ENCODE assay signal across 8 cellular contexts in the genomic region with DNA sequence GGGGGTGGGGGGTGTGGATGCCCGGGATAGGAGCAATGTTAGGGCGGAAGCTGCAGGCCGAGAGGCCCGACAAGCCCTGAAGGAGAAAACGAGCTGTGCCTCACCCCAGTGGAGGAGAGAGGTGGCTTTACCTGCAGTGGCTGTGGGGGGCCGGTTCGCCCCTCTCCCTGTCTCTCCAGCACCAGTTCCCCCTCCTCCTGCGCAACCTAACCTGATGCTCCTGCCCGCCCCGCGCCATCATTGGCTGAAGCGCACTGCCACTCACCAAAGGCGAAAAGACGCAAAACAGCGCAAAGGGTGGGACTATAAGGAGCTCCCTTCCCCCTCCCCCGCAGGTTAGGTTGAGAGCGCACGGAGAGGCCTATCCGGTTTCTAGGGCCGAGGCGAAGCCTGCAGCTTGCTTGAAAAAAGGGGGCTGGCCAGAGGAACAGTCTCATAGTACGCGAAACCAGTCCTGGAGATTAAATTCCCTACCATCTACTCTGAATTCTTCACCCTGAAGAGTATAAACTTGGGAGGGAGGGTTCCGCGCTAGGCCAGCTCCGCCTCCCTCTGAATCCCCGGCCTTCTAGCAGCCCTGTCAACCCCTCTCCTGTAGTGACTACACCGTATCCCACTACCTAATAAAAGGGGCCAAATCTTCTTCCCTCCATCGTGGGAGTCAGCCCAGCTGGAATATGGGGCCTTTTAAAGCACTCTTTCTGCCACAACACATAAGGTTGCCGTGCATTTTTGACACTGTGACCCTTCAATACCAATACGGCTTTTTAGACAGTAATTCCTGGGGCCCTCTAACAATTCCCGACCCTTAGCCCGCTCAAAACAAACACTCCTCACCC. TPM values are rescaled to one million over a fixed set of nuclear protein-coding genes. Genes with fewer than 3 reads are reported as not detected.
DNase-seq lines count a peak whose midpoint lies in the region; ATAC-seq and TF ChIP-seq lines count a peak whose summit lies in the region.

No MANE protein-coding gene starts in this region.

- no peaks in the 10 kb centered on the region for H3F3A ChIP-seq in Loucy (ENCODE audit: low read depth)

- no peaks in the 10 kb centered on the region for H3K9me2 ChIP-seq in Loucy (replicated peaks; ENCODE audit: low read depth, low read length)

- H3K27me3 ChIP-seq in H7 (ENCODE audit: control insufficient read depth, insufficient read depth, low read length) (no peaks in the 10 kb centered on the region), Loucy (ENCODE audit: insufficient read depth, low read length, poor library complexity, severe bottlenecking) (no peaks in the 10 kb centered on the region), RWPE2 (ENCODE audit: insufficient read depth, poor library complexity, severe bottlenecking) (no peaks in the 10 kb centered on the region)

- H3K9me3 Mint-ChIP-seq in natural killer cell treated with Interleukin-12 subunit alpha and Interleukin-12 subunit beta and Interleukin-15 and Interleukin-18, amount 100 ng/mL, for 72 hours, result no peaks in the 10 kb centered on the region

- H3K27ac Mint-ChIP-seq in natural killer cell treated with Interleukin-12 subunit alpha and Interleukin-12 subunit beta and Interleukin-15 and Interleukin-18, amount 100 ng/mL, for 72 hours, result peak overlapping the region; percentile 67 to 88

- H3K9me3 ChIP-seq in Loucy (ENCODE audit: insufficient read depth, low read depth, low read length) (no peaks in the 10 kb centered on the region), RWPE2 (ENCODE audit: severe bottlenecking) (no peaks in the 10 kb centered on the region)

- H3K9ac ChIP-seq in Loucy (ENCODE audit: low read depth, low read length, poor library complexity, severe bottlenecking), result peak overlapping the region; percentile 87

- H3K4me3 Mint-ChIP-seq in natural killer cell treated with Interleukin-12 subunit alpha and Interleukin-12 subunit beta and Interleukin-15 and Interleukin-18, amount 100 ng/mL, for 72 hours, result peak overlapping the region; percentile 98

- TF ChIP-seq CTCF in Loucy (conservative IDR thresholded peaks at IDR 0.05; ENCODE audit: low read length) (no peak), RWPE2 (IDR thresholded peaks at IDR 0.05; ENCODE audit: poor library complexity, severe bottlenecking) (no peak), fibroblast of pulmonary artery (IDR thresholded peaks at IDR 0.05; ENCODE audit: low read length, missing control alignments) (no peak)

- H3K36me3 Mint-ChIP-seq in natural killer cell treated with Interleukin-12 subunit alpha and Interleukin-12 subunit beta and Interleukin-15 and Interleukin-18, amount 100 ng/mL, for 72 hours, result peaks cover 4% of the 10 kb centered on the region

- H3K27ac ChIP-seq in RWPE2 (ENCODE audit: poor library complexity, severe bottlenecking), result peak overlapping the region; percentile 64

- H2AFZ ChIP-seq in Loucy (ENCODE audit: low read length), result peak overlapping the region; percentile 87

- H3K4me3 ChIP-seq in H7 (ENCODE audit: insufficient read depth, low read depth, low read length) (peak overlapping the region; percentile 92), Loucy (ENCODE audit: low read length, poor library complexity, severe bottlenecking) (peak overlapping the region; percentile 85), RWPE2 (ENCODE audit: severe bottlenecking) (peak overlapping the region; percentile 60), fibroblast of pulmonary artery (replicated peaks; ENCODE audit: low read depth, low read length) (peak overlapping the region; percentile 85)

- H3K4me2 ChIP-seq in Loucy (ENCODE audit: low read depth, low read length, poor library complexity, severe bottlenecking), result peak overlapping the region; percentile 89

- peaks cover 42 to 51% of the 10 kb centered on the region in 2 donors for H3K4me1 Mint-ChIP-seq in natural killer cell treated with Interleukin-12 subunit alpha and Interleukin-12 subunit beta and Interleukin-15 and Interleukin-18, amount 100 ng/mL, for 72 hours (ENCODE audit: low read depth in 2 of 2)

- H3K4me1 ChIP-seq in Loucy (ENCODE audit: insufficient read depth, low read length, poor library complexity, severe bottlenecking) (peaks cover 27% of the 10 kb centered on the region), RWPE2 (ENCODE audit: insufficient read depth, poor library complexity, severe bottlenecking) (peaks cover 15% of the 10 kb centered on the region)

- peak; percentile 98 for ATAC-seq in RWPE2 (ENCODE audit: low read depth)
- ATAC-seq in natural killer cell treated with Interleukin-12 subunit alpha and Interleukin-12 subunit beta and Interleukin-15 and Interleukin-18, amount 100 ng/mL, for 72 hours, result peak; percentile 100

- peaks cover 44% of the 10 kb centered on the region for H4K20me1 ChIP-seq in Loucy (ENCODE audit: insufficient read depth, low read length, poor library complexity, severe bottlenecking)

- no peaks in the 10 kb centered on the region; the same call in 1 of the 2 replicates for H3K36me3 ChIP-seq in H7 (replicated peaks; ENCODE audit: control insufficient read depth, insufficient read depth, low read length)
- H3K36me3 ChIP-seq in Loucy (ENCODE audit: insufficient read depth, low read length), result no peaks in the 10 kb centered on the region
- H3K36me3 ChIP-seq in RWPE2 (ENCODE audit: low read depth), result peaks cover 35% of the 10 kb centered on the region

- DNase-seq in ELR (ENCODE audit: low read depth), result peak; percentile 100
- DNase-seq in H7, result peak; percentile 93
- DNase-seq in RWPE2 (ENCODE audit: low spot score), result peak; percentile 100
- peak; percentile 97 for DNase-seq in activated effector memory CD4-positive, alpha-beta T cell treated with Interleukin-2 at 50 U/mL for 16 hours
- peak; percentile 99 for DNase-seq in fibroblast of pulmonary artery (ENCODE audit: low read depth)
- peak; percentile 99 for DNase-seq in natural killer cell treated with Interleukin-12 subunit alpha and Interleukin-12 subunit beta and Interleukin-15 and Interleukin-18, amount 100 ng/mL, for 72 hours (ENCODE audit: low spot score)
- peak; percentile 99 for DNase-seq in stimulated activated naive CD4-positive, alpha-beta T cell treated with Interleukin-2 at 50 U/mL for 16 hours (lab: John Stamatoyannopoulos, UW)

- H3K27me3 Mint-ChIP-seq in natural killer cell treated with Interleukin-12 subunit alpha and Interleukin-12 subunit beta and Interleukin-15 and Interleukin-18, amount 100 ng/mL, for 72 hours, result no peaks in the 10 kb centered on the region

- peaks cover 95% of the 10 kb centered on the region for H3K79me2 ChIP-seq in Loucy (ENCODE audit: insufficient read depth, low read length)

RNA-seq across cellular contexts. Expression of gene CHD8, which starts 18.6 kb away (rescaled TPM):
- total RNA-seq in H7 (2014; rRNA removed; shearing (Covaris generic)), result 64.1 and 73.8 TPM in 2 replicates
- total RNA-seq in natural killer cell treated with Interleukin-12 subunit alpha and Interleukin-12 subunit beta and Interleukin-15 and Interleukin-18, amount 100 ng/mL, for 72 hours, result 100 to 1,000 TPM; 118 to 147 TPM

RNA-seq across cellular contexts. Expression of gene RAB2B, which starts 39.5 kb away (rescaled TPM):
- 21.5 and 26.8 TPM in 2 replicates for total RNA-seq in H7 (2014; rRNA removed; shearing (Covaris generic))
- 10 to 100 TPM; 25.9 to 51.2 TPM for total RNA-seq in natural killer cell treated with Interleukin-12 subunit alpha and Interleukin-12 subunit beta and Interleukin-15 and Interleukin-18, amount 100 ng/mL, for 72 hours

RNA-seq across cellular contexts. Expression of gene TOX4, which starts 39.7 kb away (rescaled TPM):
- total RNA-seq in H7 (2014; rRNA removed; shearing (Covaris generic)), result 23.5 and 30.5 TPM in 2 replicates
- 100 to 1,000 TPM in 1 of 2 donors, 10 to 100 TPM in 1; 92.0 to 105 TPM for total RNA-seq in natural killer cell treated with Interleukin-12 subunit alpha and Interleukin-12 subunit beta and Interleukin-15 and Interleukin-18, amount 100 ng/mL, for 72 hours

RNA-seq across cellular contexts. Expression of gene SUPT16H, which starts 53.5 kb away (rescaled TPM):
- total RNA-seq in H7 (2014; rRNA removed; shearing (Covaris generic)), result 145 and 161 TPM in 2 replicates
- 100 to 1,000 TPM; 105 to 132 TPM for total RNA-seq in natural killer cell treated with Interleukin-12 subunit alpha and Interleukin-12 subunit beta and Interleukin-15 and Interleukin-18, amount 100 ng/mL, for 72 hours

Comparison
In these comparisons a context has a peak if more than half of its experiments do, and no peak if none do; other contexts are left out.
1. Peak in every context shown above with its lines: DNase-seq, ATAC-seq, H3K4me3 ChIP-seq and H3K27ac ChIP-seq.